21 cellular contexts compared by ENCODE assay signal in the genomic region with DNA sequence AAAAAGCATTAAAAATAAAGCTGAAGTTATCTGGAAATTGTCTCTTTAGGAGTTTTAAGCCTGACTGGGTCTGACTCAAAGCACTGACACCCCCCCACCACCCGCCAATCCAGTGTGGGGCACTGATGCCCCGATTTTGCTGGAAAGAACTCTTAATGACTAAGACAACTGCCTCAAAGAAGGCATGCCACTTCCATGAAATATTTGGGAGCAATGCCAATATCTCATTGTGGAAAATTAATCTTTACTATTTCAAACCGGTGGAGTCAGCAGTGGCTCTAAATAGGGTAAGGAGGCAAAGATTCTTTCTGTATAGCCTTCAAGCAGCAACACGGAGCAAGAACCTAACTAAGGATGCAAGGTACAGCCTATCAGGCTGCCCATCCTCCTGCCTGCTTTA. TPM values are rescaled to one million over a fixed set of nuclear protein-coding genes. Genes with fewer than 3 reads are reported as not detected.
DNase-seq lines count a peak whose midpoint lies in the region; ATAC-seq and TF ChIP-seq lines count a peak whose summit lies in the region.
"Had no signal": no experiment of that assay in that cellular context is flagged by ENCODE, and none has a peak within 500 bp of the region (broad histone marks: within the 10 kb centered on the region; RNA-seq: fewer than 3 reads in every experiment).

No MANE protein-coding gene starts in this region.

- no peak overlapping the region for H3K4me3 ChIP-seq in foreskin fibroblast (ENCODE audit: low read depth in 1 of 2, low read length in 2 of 2)
- no peak overlapping the region for H3K4me3 ChIP-seq in lower leg skin (ENCODE audit: low read depth, poor library complexity, severe bottlenecking)
- H3K4me3 ChIP-seq: cardiac muscle cell, HAP-1, heart right ventricle, SJCRH30, smooth muscle cell had no signal

- in situ Hi-C loops in ACHN (cut with HindIII; ENCODE audit: low pct_ligation_motif_present, low pct_unique_long_range_greater_than_20kb, low sequenced_read_pairs): no loop called here

- intact Hi-C loops in lower leg skin (cut with DNase I; ENCODE audit: low total_unique reads): no loop called here

- H3K27me3 Mint-ChIP-seq in activated T-cell treated with anti-CD3 and anti-CD28 coated beads, Interleukin-2, amount 50 U/mL, for 4 hours (ENCODE audit: low read depth): no peaks in the 10 kb centered on the region
- H3K27me3 Mint-ChIP-seq: activated naive CD8-positive, alpha-beta T cell treated with anti-CD3 and anti-CD28 coated beads, Interleukin-2, amount 50 U/mL, for 24 hours; naive thymus-derived CD4-positive, alpha-beta T cell had no signal

- 37 to 42% methylated on average over 4 of the region's 4 CpGs for WGBS in lower leg skin, 2 donors

- peaks cover 8% of the 10 kb centered on the region for H3K4me1 Mint-ChIP-seq in activated T-cell treated with anti-CD3 and anti-CD28 coated beads, Interleukin-2, amount 50 U/mL, for 4 hours (ENCODE audit: low read depth)

- no peak overlapping the region for H3K4me3 Mint-ChIP-seq in activated T-cell treated with anti-CD3 and anti-CD28 coated beads, Interleukin-2, amount 50 U/mL, for 4 hours
- H3K4me3 Mint-ChIP-seq: activated naive CD8-positive, alpha-beta T cell treated with anti-CD3 and anti-CD28 coated beads, Interleukin-2, amount 50 U/mL, for 24 hours; naive thymus-derived CD4-positive, alpha-beta T cell had no signal

- TF ChIP-seq CTCF in foreskin fibroblast (IDR thresholded peaks at IDR 0.05; ENCODE audit: low read depth, low read length) (no peak), lower leg skin (IDR thresholded peaks at IDR 0.05) (no peak)

- TF ChIP-seq POLR2A in lower leg skin (IDR thresholded peaks at IDR 0.05): no peak

- H3K9me3 Mint-ChIP-seq in activated T-cell treated with anti-CD3 and anti-CD28 coated beads, Interleukin-2, amount 50 U/mL, for 4 hours: no peaks in the 10 kb centered on the region
- H3K9me3 Mint-ChIP-seq: activated naive CD8-positive, alpha-beta T cell treated with anti-CD3 and anti-CD28 coated beads, Interleukin-2, amount 50 U/mL, for 24 hours; naive thymus-derived CD4-positive, alpha-beta T cell had no signal

- no peak for ATAC-seq in HG02610 (IDR thresholded peaks at IDR 0.05; ENCODE audit: unreplicated experiment)
- no peak for ATAC-seq in activated T-cell treated with anti-CD3 and anti-CD28 coated beads, Interleukin-2, amount 50 U/mL, for 4 hours
- ATAC-seq: activated naive CD8-positive, alpha-beta T cell treated with anti-CD3 and anti-CD28 coated beads, Interleukin-2, amount 50 U/mL, for 24 hours; heart right ventricle; naive thymus-derived CD4-positive, alpha-beta T cell; Panc1 had no signal

- DNase-seq in ACHN: peak; percentile 72
- peak; percentile 57 for DNase-seq in LHCN-M2 (ENCODE audit: low read depth)
- DNase-seq in amniotic epithelial cell (ENCODE audit: low read depth): peak; percentile 48
- DNase-seq in foreskin fibroblast: peak; percentile 11 to 57
- no peak for DNase-seq in lower leg skin (ENCODE audit: low spot score in 2 of 2)
- no peak for DNase-seq in activated T-cell treated with anti-CD3 and anti-CD28 coated beads, Interleukin-2, amount 50 U/mL, for 4 hours
- DNase-seq in NCI-H748 treated with DMSO at 0.1 percent for 48 hours (lab: John Stamatoyannopoulos, UW): no peak
- DNase-seq: activated gamma-delta T cell treated with Interleukin-2 at 50 U/mL for 16 hours; activated naive CD8-positive, alpha-beta T cell treated with anti-CD3 and anti-CD28 coated beads, Interleukin-2, amount 50 U/mL, for 24 hours; BE2C; cortex of kidney; DMS53; heart right ventricle; naive thymus-derived CD4-positive, alpha-beta T cell; retina; SJCRH30 had no signal

- H3K36me3 Mint-ChIP-seq in activated T-cell treated with anti-CD3 and anti-CD28 coated beads, Interleukin-2, amount 50 U/mL, for 4 hours (ENCODE audit: insufficient read depth): no peaks in the 10 kb centered on the region
- H3K36me3 Mint-ChIP-seq: naive thymus-derived CD4-positive, alpha-beta T cell had no signal

RNA-seq across cellular contexts. Expression of a gene that starts 4.5 kb away (rescaled TPM):
- total RNA-seq in LHCN-M2 (2014; rRNA removed) (51.2 and 51.6 TPM in 2 replicates), lower leg skin (1 to 10 TPM; 4.6 to 6.7 (median 5.4) TPM)
- polyA plus RNA-seq in LHCN-M2 (2012): 26.4 TPM
- 1 to 10 TPM; 2.0 to 2.9 (median 2.5) TPM for total RNA-seq in activated T-cell treated with anti-CD3 and anti-CD28 coated beads, Interleukin-2, amount 50 U/mL, for 4 hours

RNA-seq across cellular contexts. Expression of a gene that starts 6.3 kb away (rescaled TPM):
- 14.1 and 14.9 TPM in 2 replicates for total RNA-seq in LHCN-M2 (2014; rRNA removed)
- 7.0 TPM for polyA plus RNA-seq in LHCN-M2 (2012)
- total RNA-seq in lower leg skin: 1 to 10 TPM; 2.7 to 7.6 (median 4.2) TPM
- total RNA-seq in activated T-cell treated with anti-CD3 and anti-CD28 coated beads, Interleukin-2, amount 50 U/mL, for 4 hours: 10 to 100 TPM; 24.8 to 28.1 (median 26.6) TPM

RNA-seq across cellular contexts. Expression of a gene that starts 22.8 kb away (rescaled TPM):
- total RNA-seq in LHCN-M2 (2014; rRNA removed) (1.1 and 2.1 TPM in 2 replicates), lower leg skin (1 to 10 TPM in 3 of 4 donors, under 1 TPM in 1; 0.84 to 6.6 (median 1.2) TPM)
- polyA plus RNA-seq in LHCN-M2 (2012): 1.2 TPM
- 1 to 10 TPM; 1.4 to 2.1 (median 2.0) TPM for total RNA-seq in activated T-cell treated with anti-CD3 and anti-CD28 coated beads, Interleukin-2, amount 50 U/mL, for 4 hours

RNA-seq across cellular contexts. Expression of a gene that starts 23.0 kb away (rescaled TPM):
- 79.6 and 95.5 TPM in 2 replicates for total RNA-seq in LHCN-M2 (2014; rRNA removed)
- 43.0 TPM for polyA plus RNA-seq in LHCN-M2 (2012)
- total RNA-seq in lower leg skin: 10 to 100 TPM; 53.8 to 71.2 (median 57.3) TPM
- 10 to 100 TPM; 43.9 to 45.4 (median 45.1) TPM for total RNA-seq in activated T-cell treated with anti-CD3 and anti-CD28 coated beads, Interleukin-2, amount 50 U/mL, for 4 hours

Comparison
In these comparisons a context has a peak if more than half of its experiments do, and no peak if none do; other contexts are left out.
1. DNase-seq: peak in ACHN (single experiment), LHCN-M2 (single experiment), amniotic epithelial cell (single experiment) and foreskin fibroblast (2 of 2); none in lower leg skin (0 of 2), activated T-cell treated with anti-CD3 and anti-CD28 coated beads, Interleukin-2, amount 50 U/mL, for 4 hours (single experiment) and NCI-H748 treated with DMSO at 0.1 percent for 48 hours (single experiment).